In genomic region chr19:51124729-51125128, GRCh38 we compare ENCODE assay signal across 11 cellular contexts. TPM values are rescaled to one million over a fixed set of nuclear protein-coding genes. Genes with fewer than 3 reads are reported as not detected.
DNase-seq lines count a peak whose midpoint lies in the region; ATAC-seq and TF ChIP-seq lines count a peak whose summit lies in the region.
"Had no signal": no experiment of that assay in that cellular context is flagged by ENCODE, and none has a peak within 500 bp of the region (broad histone marks: within the 10 kb centered on the region; RNA-seq: fewer than 3 reads in every experiment).

TSS of gene SIGLEC9 (plus strand) at chr19:51124906. CDS start at chr19:51124975, 69 bp downstream.

- CTCF ChIA-PET in WTC11 (lab: Charles Lee): no interaction called here

- ATAC-seq in Right ventricle myocardium inferior: peak; percentile 56
- ATAC-seq in GM18861 (IDR thresholded peaks at IDR 0.05; ENCODE audit: unreplicated experiment): no peak
- ATAC-seq in WTC11: no peak
- ATAC-seq in HG03095 (IDR thresholded peaks at IDR 0.05; ENCODE audit: unreplicated experiment): no peak
- ATAC-seq: activated CD4-positive, CD25-positive, alpha-beta regulatory T cell treated with anti-CD3 and anti-CD28 coated beads, Interleukin-2, amount 50 U/mL, for 24 hours had no signal

- intact Hi-C loops in Right ventricle myocardium inferior (cut with DNase I): no loop called here
- intact Hi-C loops in cardiac septum (cut with DNase I): no loop called here
- intact Hi-C loops in colonic mucosa (cut with DNase I): no loop called here

- no peak for TF ChIP-seq CTCF in colonic mucosa (IDR thresholded peaks at IDR 0.05)
- TF ChIP-seq CTCF in neural progenitor cell (IDR thresholded peaks at IDR 0.05): no peak
- TF ChIP-seq CTCF in WTC11 (IDR thresholded peaks at IDR 0.05): no peak

- POLR2A ChIA-PET in WTC11 (lab: Charles Lee): no interaction called here

- no peaks in the 10 kb centered on the region for H4K20me1 ChIP-seq in neural progenitor cell (ENCODE audit: low read depth)

- H3K4me1 Mint-ChIP-seq in neural progenitor cell (no peaks in the 10 kb centered on the region), WTC11 (no peaks in the 10 kb centered on the region)

- no peaks in the 10 kb centered on the region for H3F3A ChIP-seq in neural progenitor cell (ENCODE audit: low read depth)

- no peaks in the 10 kb centered on the region for H3K9me3 ChIP-seq in colonic mucosa
- H3K9me3 ChIP-seq in muscle layer of duodenum (ENCODE audit: control insufficient read depth in 1 of 2, low read length in 2 of 2): no peaks in the 10 kb centered on the region
- H3K9me3 ChIP-seq in neural progenitor cell (ENCODE audit: low read depth): no peaks in the 10 kb centered on the region

- H3K36me3 Mint-ChIP-seq in neural progenitor cell (no peaks in the 10 kb centered on the region), WTC11 (no peaks in the 10 kb centered on the region)

- H2AFZ ChIP-seq in neural progenitor cell (replicated peaks): no peak within 1 kb of the TSS

- no peak within 1 kb of the TSS for H3K27ac ChIP-seq in colonic mucosa
- peak within 1 kb of the TSS; percentile 23 for H3K27ac ChIP-seq in muscle layer of duodenum (ENCODE audit: low read length)
- H3K27ac ChIP-seq in neural progenitor cell: no peak within 1 kb of the TSS
- H3K27ac ChIP-seq: brain microvascular endothelial cell had no signal

- H3K27ac Mint-ChIP-seq in neural progenitor cell: no peak within 1 kb of the TSS
- no peak within 1 kb of the TSS for H3K27ac Mint-ChIP-seq in WTC11

- H3K4me1 ChIP-seq in colonic mucosa (no peaks in the 10 kb centered on the region), muscle layer of duodenum (ENCODE audit: control insufficient read depth in 1 of 2, insufficient read depth in 2 of 2, low read length in 2 of 2) (peaks cover 0 to 3% of the 10 kb centered on the region in 2 donors), neural progenitor cell (no peaks in the 10 kb centered on the region)

- no peak within 1 kb of the TSS for H3K4me3 Mint-ChIP-seq in neural progenitor cell
- no peak within 1 kb of the TSS for H3K4me3 Mint-ChIP-seq in WTC11

- DNase-seq in Right ventricle myocardium inferior (ENCODE audit: missing footprints) (peak; percentile 89), cardiac septum (ENCODE audit: low spot score) (no peak), colonic mucosa (no peak), neural progenitor cell (ENCODE audit: low spot score) (no peak), WTC11 (ENCODE audit: low spot score) (no peak)
- DNase-seq: brain microvascular endothelial cell, NCI-H1092 treated with DMSO at 0.1 percent for 48 hours had no signal

- H3K27me3 Mint-ChIP-seq in neural progenitor cell (ENCODE audit: insufficient read depth, low read depth) (peaks cover 6% of the 10 kb centered on the region), WTC11 (ENCODE audit: low read depth) (peaks cover 3% of the 10 kb centered on the region; the same call in 1 of the 2 replicates)

- H3K4me2 ChIP-seq in neural progenitor cell: no peak within 1 kb of the TSS

- H3K4me3 ChIP-seq in colonic mucosa (peak within 1 kb of the TSS; percentile 9), muscle layer of duodenum (ENCODE audit: low read depth in 1 of 2, low read length in 2 of 2) (peak within 1 kb of the TSS; percentile 21 to 38), neural progenitor cell (no peak within 1 kb of the TSS)

- no peaks in the 10 kb centered on the region for H3K36me3 ChIP-seq in colonic mucosa
- no peaks in the 10 kb centered on the region for H3K36me3 ChIP-seq in muscle layer of duodenum (ENCODE audit: control insufficient read depth in 1 of 2, insufficient read depth in 2 of 2, low read length in 2 of 2)
- no peaks in the 10 kb centered on the region for H3K36me3 ChIP-seq in neural progenitor cell
- H3K36me3 ChIP-seq: brain microvascular endothelial cell had no signal

- H3K9me3 Mint-ChIP-seq in neural progenitor cell (no peaks in the 10 kb centered on the region), WTC11 (no peaks in the 10 kb centered on the region)

- H3K9ac ChIP-seq in colonic mucosa (ENCODE audit: low read depth in 2 of 2, low read length in 2 of 2): no peak within 1 kb of the TSS
- no peak within 1 kb of the TSS for H3K9ac ChIP-seq in neural progenitor cell

- H3K79me2 ChIP-seq in neural progenitor cell (ENCODE audit: low read depth): no peaks in the 10 kb centered on the region

- no peaks in the 10 kb centered on the region for H3K27me3 ChIP-seq in colonic mucosa
- H3K27me3 ChIP-seq in muscle layer of duodenum (ENCODE audit: low read depth, low read length): no peaks in the 10 kb centered on the region
- no peaks in the 10 kb centered on the region for H3K27me3 ChIP-seq in neural progenitor cell
- H3K27me3 ChIP-seq: brain microvascular endothelial cell had no signal

TF ChIP-seq in WTC11, 78 proteins besides CTCF, POLR2A, EP300 and RAD21 (continues in another document):
- no peak for TF ChIP-seq ZSCAN18 (CRISPR knock-in tag; IDR thresholded peaks at IDR 0.05)
- TF ChIP-seq E2F1 (CRISPR knock-in tag; IDR thresholded peaks at IDR 0.05): no peak
- TF ChIP-seq TEAD1 (CRISPR knock-in tag; IDR thresholded peaks at IDR 0.05): no peak
- TF ChIP-seq ATF6 (CRISPR knock-in tag; IDR thresholded peaks at IDR 0.05): no peak
- TF ChIP-seq ZNF232 (CRISPR knock-in tag; IDR thresholded peaks at IDR 0.05): no peak
- TF ChIP-seq ZNF138 (CRISPR knock-in tag; conservative IDR thresholded peaks at IDR 0.05): no peak
- no peak for TF ChIP-seq ZNF396 (CRISPR knock-in tag; IDR thresholded peaks at IDR 0.05; ENCODE audit: borderline replicate concordance)
- TF ChIP-seq PRDM15 (CRISPR knock-in tag; IDR thresholded peaks at IDR 0.05): no peak
- TF ChIP-seq JUN (CRISPR knock-in tag; IDR thresholded peaks at IDR 0.05): no peak
- TF ChIP-seq NFYB (CRISPR knock-in tag; conservative IDR thresholded peaks at IDR 0.05; ENCODE audit: low read depth): no peak

RNA-seq across cellular contexts. Expression of gene SIGLEC9, which starts in this region (rescaled TPM):
- total RNA-seq in Right ventricle myocardium inferior (2.9 TPM), cardiac septum (1.4 TPM), colonic mucosa (1 to 10 TPM in 1 of 2 donors, under 1 TPM in 1; 0.86 to 1.7 TPM), neural progenitor cell (ENCODE audit: low replicate concordance) (not detected in 2 replicates), WTC11 (2021) (not detected in 3 replicates)
